In genomic region chr12:83010169-83010804, GRCh38 we compare ENCODE assay signal across 1 cellular context.
TF ChIP-seq lines count a peak whose summit lies in the region.

No MANE protein-coding gene starts in this region.

TF ChIP-seq in GM12878, 131 proteins besides CTCF, POLR2A, EP300 and RAD21 (continued from another document):
- TF ChIP-seq IRF3 (IDR thresholded peaks at IDR 0.05) = no peak
TF ChIP-seq in GM12878: peak in this region for 2.
